In genomic region chr15:89679221-89679620, GRCh38 we compare ENCODE assay signal across 17 cellular contexts. TPM values are rescaled to one million over a fixed set of nuclear protein-coding genes. Genes with fewer than 3 reads are reported as not detected.
DNase-seq lines count a peak whose midpoint lies in the region; ATAC-seq and TF ChIP-seq lines count a peak whose summit lies in the region.
"Had no signal": no experiment of that assay in that cellular context is flagged by ENCODE, and none has a peak within 500 bp of the region (broad histone marks: within the 10 kb centered on the region; RNA-seq: fewer than 3 reads in every experiment).

Gene PLIN1 (minus strand): TSS chr15:89679367. CDS start chr15:89677489, 1,878 bp downstream.

- H3K9me3 ChIP-seq in colonic mucosa (no peaks in the 10 kb centered on the region), stomach (no peaks in the 10 kb centered on the region)

- TF ChIP-seq EP300 in stomach (IDR thresholded peaks at IDR 0.05): no peak

- H3K36me3 ChIP-seq in colonic mucosa (no peaks in the 10 kb centered on the region), stomach (peaks cover 6 to 19% (median 14%) of the 10 kb centered on the region in 4 donors)

- 93 to 100% (median 94%) methylated on average over 2 of the region's 2 CpGs for WGBS in stomach, 5 donors

- H3K9ac ChIP-seq in colonic mucosa (ENCODE audit: low read depth in 2 of 2, low read length in 2 of 2): peak within 1 kb of the TSS; percentile 19 to 52

- no peak for TF ChIP-seq POLR2A in stomach (IDR thresholded peaks at IDR 0.05)

- ATAC-seq in HG02610 (IDR thresholded peaks at IDR 0.05; ENCODE audit: unreplicated experiment) (no peak), GM21528 (IDR thresholded peaks at IDR 0.05; ENCODE audit: low FRiP score, unreplicated experiment) (no peak)

- H3K4me1 ChIP-seq in colonic mucosa (no peaks in the 10 kb centered on the region), stomach (peaks cover 9 to 32% (median 30%) of the 10 kb centered on the region in 4 donors)

- peak; percentile 43 for DNase-seq in Ammon's horn (ENCODE audit: low spot score)
- DNase-seq in colonic mucosa: peak; percentile 16
- peak; percentile 27 for DNase-seq in midbrain (lab: John Stamatoyannopoulos, UW)
- DNase-seq in stomach: no peak
- no peak for DNase-seq in H4 (ENCODE audit: low spot score)
- DNase-seq in kidney glomerular epithelial cell (lab: John Stamatoyannopoulos, UW): no peak
- DNase-seq: activated CD4-positive, alpha-beta T cell treated with anti-CD3 and anti-CD28 coated beads for 4 hours; cerebellar nuclear complex; COR-L47; GDM1; Karpas-422; SHP77 treated with DMSO at 0.1 percent for 48 hours; T-helper 9 cell had no signal

- H3K4me3 ChIP-seq in colonic mucosa (no peak within 1 kb of the TSS), stomach (no peak within 1 kb of the TSS)
- H3K4me3 ChIP-seq: smooth muscle cell had no signal

- intact Hi-C loops in colonic mucosa (cut with DNase I) (no loop called here), stomach (cut with DNase I; ENCODE audit: low total_unique reads) (no loop called here)

- no peaks in the 10 kb centered on the region for H3K27me3 ChIP-seq in colonic mucosa
- H3K27me3 ChIP-seq in stomach: no peaks in the 10 kb centered on the region

- peak within 1 kb of the TSS; percentile 54 for H3K27ac ChIP-seq in colonic mucosa
- peak within 1 kb of the TSS in 4 of 5 donors; percentile 63 to 85 (median 74) for H3K27ac ChIP-seq in stomach

- TF ChIP-seq CTCF in colonic mucosa (IDR thresholded peaks at IDR 0.05): no peak
- TF ChIP-seq CTCF in stomach (IDR thresholded peaks at IDR 0.05): no peak

RNA-seq across cellular contexts. Expression of gene PLIN1, which starts in this region (rescaled TPM):
- 1 to 10 TPM in 1 of 2 donors, under 1 TPM in 1; 0.90 to 1.2 TPM for total RNA-seq in colonic mucosa
- 1 to 10 TPM; 2.2 to 7.6 (median 3.8) TPM for total RNA-seq in stomach
- 1 to 10 TPM in 2 of 3 donors, under 1 TPM in 1; 0.12 to 5.5 (median 1.6) TPM for polyA plus RNA-seq in stomach
- total RNA-seq in H4 (2014; rRNA removed; shearing (Covaris generic)): 0.04 and 0.19 TPM in 2 replicates
- polyA plus RNA-seq: neural cell had no signal

Comparison
In these comparisons a context has a peak if more than half of its experiments do, and no peak if none do; other contexts are left out.
1. DNase-seq: peak in Ammon's horn (single experiment), colonic mucosa (single experiment) and midbrain (single experiment); none in stomach (single experiment), H4 (single experiment) and kidney glomerular epithelial cell (single experiment).